ENCODE assay signal across 9 cellular contexts in the genomic region with DNA sequence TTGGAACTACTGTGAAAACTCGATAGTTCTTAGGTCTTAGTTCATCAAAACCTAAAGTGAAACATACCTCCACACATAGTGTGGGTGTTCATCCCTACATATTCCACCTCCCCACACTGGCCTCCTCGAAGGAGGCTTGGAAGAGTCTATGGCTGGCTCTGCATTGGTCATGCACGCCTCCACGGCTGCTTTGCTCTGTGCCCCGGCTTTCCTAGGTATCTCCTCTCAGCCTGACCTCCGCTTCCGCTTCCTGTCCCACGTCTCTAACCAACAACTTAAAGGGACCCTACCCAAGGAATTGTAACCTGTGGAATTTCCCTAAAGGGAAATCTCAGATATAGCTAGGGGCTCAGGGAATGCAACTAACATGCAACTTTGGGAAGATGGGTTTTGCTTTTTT.
A peak's percentile ranks its signal among the peaks of the same experiment; 100 is the strongest.
DNase-seq lines count a peak whose midpoint lies in the region; ATAC-seq lines count a peak whose summit lies in the region.
"Had no signal": no experiment of that assay in that cellular context is flagged by ENCODE, and none has a peak within 500 bp of the region (broad histone marks: within the 10 kb centered on the region; RNA-seq: fewer than 3 reads in every experiment).

No MANE protein-coding gene starts in this region.

- no peaks in the 10 kb centered on the region for H3K36me3 Mint-ChIP-seq in stimulated activated effector memory CD8-positive, alpha-beta T cell treated with anti-CD3 and anti-CD28 coated beads, Interleukin-12 subunit alpha, Interleukin-12 subunit beta, amount 100 ng/mL, for 72 hours

- no peak overlapping the region for H3K27ac Mint-ChIP-seq in stimulated activated effector memory CD8-positive, alpha-beta T cell treated with anti-CD3 and anti-CD28 coated beads, Interleukin-12 subunit alpha, Interleukin-12 subunit beta, amount 100 ng/mL, for 72 hours
- H3K27ac Mint-ChIP-seq: activated naive CD8-positive, alpha-beta T cell had no signal

- DNase-seq in RPMI7951 (ENCODE audit: low read depth) (peak; percentile 71), left cardiac atrium (peak; percentile 47), renal cortical epithelial cell (ENCODE audit: low read depth) (peak; percentile 31), NCI-H2029 (lab: John Stamatoyannopoulos, UW) (no peak), NCI-H1105 treated with DMSO at 0.1 percent for 48 hours (lab: John Stamatoyannopoulos, UW) (no peak), NCI-H187 treated with DMSO at 0.1 percent for 48 hours (lab: John Stamatoyannopoulos, UW) (no peak)
- no peak for DNase-seq in stimulated activated effector memory CD8-positive, alpha-beta T cell treated with anti-CD3 and anti-CD28 coated beads, Interleukin-12 subunit alpha, Interleukin-12 subunit beta, amount 100 ng/mL, for 72 hours (ENCODE audit: low spot score in 2 of 2)

- H3K4me3 Mint-ChIP-seq in stimulated activated effector memory CD8-positive, alpha-beta T cell treated with anti-CD3 and anti-CD28 coated beads, Interleukin-12 subunit alpha, Interleukin-12 subunit beta, amount 100 ng/mL, for 72 hours, result no peak overlapping the region
- H3K4me3 Mint-ChIP-seq: activated naive CD8-positive, alpha-beta T cell had no signal

- ATAC-seq in GM21367 (IDR thresholded peaks at IDR 0.05; ENCODE audit: unreplicated experiment) (peak; percentile 59), left cardiac atrium (peak; percentile 59 to 74)
- no peak for ATAC-seq in stimulated activated effector memory CD8-positive, alpha-beta T cell treated with anti-CD3 and anti-CD28 coated beads, Interleukin-12 subunit alpha, Interleukin-12 subunit beta, amount 100 ng/mL, for 72 hours

- no peaks in the 10 kb centered on the region for H3K9me3 Mint-ChIP-seq in stimulated activated effector memory CD8-positive, alpha-beta T cell treated with anti-CD3 and anti-CD28 coated beads, Interleukin-12 subunit alpha, Interleukin-12 subunit beta, amount 100 ng/mL, for 72 hours

- H3K4me1 Mint-ChIP-seq in stimulated activated effector memory CD8-positive, alpha-beta T cell treated with anti-CD3 and anti-CD28 coated beads, Interleukin-12 subunit alpha, Interleukin-12 subunit beta, amount 100 ng/mL, for 72 hours, result peaks cover 8% of the 10 kb centered on the region

- intact Hi-C loops in left cardiac atrium (cut with DNase I), result no loop called here

Comparison
In these comparisons a context has a peak if more than half of its experiments do, and no peak if none do; other contexts are left out.
1. DNase-seq: peak in RPMI7951 (single experiment), left cardiac atrium (single experiment) and renal cortical epithelial cell (single experiment); none in stimulated activated effector memory CD8-positive, alpha-beta T cell treated with anti-CD3 and anti-CD28 coated beads, Interleukin-12 subunit alpha, Interleukin-12 subunit beta, amount 100 ng/mL, for 72 hours (0 of 2), NCI-H2029 (single experiment), NCI-H1105 treated with DMSO at 0.1 percent for 48 hours (single experiment) and NCI-H187 treated with DMSO at 0.1 percent for 48 hours (single experiment).